ENCODE assay signal across 10 cellular contexts in genomic region chr18:44729631-44730101, GRCh38. TPM values are rescaled to one million over a fixed set of nuclear protein-coding genes. Genes with fewer than 3 reads are reported as not detected.
A peak's percentile ranks its signal among the peaks of the same experiment; 100 is the strongest.
DNase-seq lines count a peak whose midpoint lies in the region; ATAC-seq lines count a peak whose summit lies in the region.
"Had no signal": no experiment of that assay in that cellular context is flagged by ENCODE, and none has a peak within 500 bp of the region (broad histone marks: within the 10 kb centered on the region; RNA-seq: fewer than 3 reads in every experiment).

No MANE protein-coding gene starts in this region.

- no peaks in the 10 kb centered on the region for H3K9me3 ChIP-seq in adipocyte (ENCODE audit: control insufficient read depth, low read length)

- no peaks in the 10 kb centered on the region for H3K27me3 ChIP-seq in adipocyte (replicated peaks; ENCODE audit: control insufficient read depth, insufficient read depth, low read length)

- peaks cover 64% of the 10 kb centered on the region for H3K4me1 ChIP-seq in adipocyte (ENCODE audit: control insufficient read depth, insufficient read depth, low read length)

- no peak overlapping the region for H3K9ac ChIP-seq in adipocyte (ENCODE audit: low read length)

- DNase-seq in D341Med (ENCODE audit: low spot score) (peak; percentile 62), adipocyte (ENCODE audit: low read depth) (peak; percentile 74), retina (peak; percentile 16), mucosa of gallbladder (ENCODE audit: low spot score) (no peak), GF-D8 (lab: John Stamatoyannopoulos, UW) (no peak), NCI-H1417 treated with DMSO at 0.1 percent for 48 hours (lab: John Stamatoyannopoulos, UW) (no peak), NCI-H2107 (lab: John Stamatoyannopoulos, UW) (no peak)
- DNase-seq: Kasumi-1, substantia nigra had no signal

- H3K36me3 ChIP-seq in adipocyte (ENCODE audit: control insufficient read depth, insufficient read depth, low read length, severe bottlenecking), result no peaks in the 10 kb centered on the region

- H3K4me3 ChIP-seq in adipocyte (ENCODE audit: low read length), result no peak overlapping the region

- peak; percentile 30 for ATAC-seq in HG03469 (IDR thresholded peaks at IDR 0.05; ENCODE audit: unreplicated experiment)

RNA-seq across cellular contexts. Expression of gene SETBP1, which starts 49.0 kb away (rescaled TPM):
- total RNA-seq in mucosa of gallbladder, result 36.2 TPM

Comparison
In these comparisons a context has a peak if more than half of its experiments do, and no peak if none do; other contexts are left out.
1. DNase-seq: peak in D341Med (single experiment), adipocyte (single experiment) and retina (single experiment); none in mucosa of gallbladder (single experiment), GF-D8 (single experiment), NCI-H1417 treated with DMSO at 0.1 percent for 48 hours (single experiment) and NCI-H2107 (single experiment).